1 cellular context compared by ENCODE assay signal in the genomic region with DNA sequence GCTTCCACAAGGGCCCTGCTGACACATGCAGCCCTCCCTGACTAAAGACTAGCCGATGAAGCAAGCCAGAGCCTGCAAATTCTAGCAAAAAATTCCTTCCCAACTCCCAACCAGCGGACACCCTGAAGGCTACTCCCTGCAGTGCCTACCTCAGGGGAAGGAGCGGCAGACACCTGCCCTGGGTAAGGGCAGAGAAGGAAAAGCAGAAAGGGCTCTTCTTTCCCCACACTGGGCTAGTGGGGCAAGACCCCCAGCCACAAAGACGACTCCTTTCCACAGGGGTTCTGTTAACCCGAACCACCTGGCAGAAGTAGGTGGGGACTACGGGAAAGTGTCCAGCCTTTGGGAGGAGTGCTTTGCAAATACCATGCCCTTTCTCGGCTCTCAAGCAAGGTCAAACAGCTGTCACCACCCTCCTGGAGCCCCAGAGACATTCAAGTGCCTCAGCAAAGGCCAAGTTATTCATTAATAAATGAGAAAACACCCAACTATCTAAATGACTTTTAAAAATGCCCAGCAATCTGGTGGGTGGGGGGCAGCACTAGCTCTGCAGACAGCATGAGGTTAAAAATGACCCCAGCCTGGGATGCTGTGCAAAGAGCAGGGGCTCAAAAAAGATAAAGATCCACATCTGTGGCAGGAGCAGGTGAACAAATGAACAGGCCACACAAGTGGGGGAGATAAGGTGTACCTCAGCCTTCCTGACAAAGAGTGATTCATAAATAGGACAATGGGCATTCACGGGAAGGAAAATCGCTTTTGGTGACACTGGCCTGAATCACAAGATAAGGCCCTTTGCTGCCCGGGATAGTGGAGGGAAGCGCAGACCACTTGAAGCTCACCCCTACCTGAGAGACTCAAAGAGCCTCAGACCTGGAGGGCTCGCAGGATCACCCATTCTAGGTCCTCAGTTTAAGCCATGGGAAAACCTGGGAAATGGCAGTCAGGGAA.
TF ChIP-seq lines count a peak whose summit lies in the region.

No MANE protein-coding gene starts in this region.

TF ChIP-seq in HepG2, 621 proteins besides CTCF, POLR2A, EP300 and RAD21 (continued from another document and continues in another):
- TF ChIP-seq, protein P1, sequence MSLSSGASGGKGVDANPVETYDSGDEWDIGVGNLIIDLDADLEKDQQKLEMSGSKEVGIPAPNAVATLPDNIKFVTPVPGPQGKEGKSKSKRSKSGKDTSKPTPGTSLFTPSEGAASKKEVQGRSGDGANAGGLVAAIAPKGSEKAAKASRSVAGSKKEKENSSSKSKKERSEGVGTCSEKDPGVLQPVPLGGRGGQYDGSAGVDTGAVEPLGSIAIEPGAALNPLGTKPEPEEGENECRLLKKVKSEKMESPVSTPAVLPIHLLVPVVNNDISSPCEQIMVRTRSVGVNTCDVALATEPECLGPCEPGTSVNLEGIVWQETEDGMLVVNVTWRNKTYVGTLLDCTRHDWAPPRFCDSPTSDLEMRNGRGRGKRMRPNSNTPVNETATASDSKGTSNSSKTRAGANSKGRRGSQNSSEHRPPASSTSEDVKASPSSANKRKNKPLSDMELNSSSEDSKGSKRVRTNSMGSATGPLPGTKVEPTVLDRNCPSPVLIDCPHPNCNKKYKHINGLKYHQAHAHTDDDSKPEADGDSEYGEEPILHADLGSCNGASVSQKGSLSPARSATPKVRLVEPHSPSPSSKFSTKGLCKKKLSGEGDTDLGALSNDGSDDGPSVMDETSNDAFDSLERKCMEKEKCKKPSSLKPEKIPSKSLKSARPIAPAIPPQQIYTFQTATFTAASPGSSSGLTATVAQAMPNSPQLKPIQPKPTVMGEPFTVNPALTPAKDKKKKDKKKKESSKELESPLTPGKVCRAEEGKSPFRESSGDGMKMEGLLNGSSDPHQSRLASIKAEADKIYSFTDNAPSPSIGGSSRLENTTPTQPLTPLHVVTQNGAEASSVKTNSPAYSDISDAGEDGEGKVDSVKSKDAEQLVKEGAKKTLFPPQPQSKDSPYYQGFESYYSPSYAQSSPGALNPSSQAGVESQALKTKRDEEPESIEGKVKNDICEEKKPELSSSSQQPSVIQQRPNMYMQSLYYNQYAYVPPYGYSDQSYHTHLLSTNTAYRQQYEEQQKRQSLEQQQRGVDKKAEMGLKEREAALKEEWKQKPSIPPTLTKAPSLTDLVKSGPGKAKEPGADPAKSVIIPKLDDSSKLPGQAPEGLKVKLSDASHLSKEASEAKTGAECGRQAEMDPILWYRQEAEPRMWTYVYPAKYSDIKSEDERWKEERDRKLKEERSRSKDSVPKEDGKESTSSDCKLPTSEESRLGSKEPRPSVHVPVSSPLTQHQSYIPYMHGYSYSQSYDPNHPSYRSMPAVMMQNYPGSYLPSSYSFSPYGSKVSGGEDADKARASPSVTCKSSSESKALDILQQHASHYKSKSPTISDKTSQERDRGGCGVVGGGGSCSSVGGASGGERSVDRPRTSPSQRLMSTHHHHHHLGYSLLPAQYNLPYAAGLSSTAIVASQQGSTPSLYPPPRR (CRISPR knock-in tag; IDR thresholded peaks at IDR 0.05; ENCODE audit: borderline replicate concordance) = no peak
- TF ChIP-seq ZNF224 (CRISPR knock-in tag; IDR thresholded peaks at IDR 0.05) (no peak), ZNF816 (CRISPR knock-in tag; IDR thresholded peaks at IDR 0.05; ENCODE audit: borderline replicate concordance) (no peak), ZNF205 (CRISPR knock-in tag; IDR thresholded peaks at IDR 0.05) (0 out of 2 replicates have a peak, but pooled peaks have one; percentile 24), SP5 (CRISPR knock-in tag; IDR thresholded peaks at IDR 0.05; ENCODE audit: borderline replicate concordance, low read depth) (peak; percentile 41; the same call in 1 of the 2 replicates), PAWR (CRISPR knock-in tag; IDR thresholded peaks at IDR 0.05; ENCODE audit: borderline replicate concordance) (no peak), ZNF780A (CRISPR knock-in tag; IDR thresholded peaks at IDR 0.05) (no peak), ZNF337 (CRISPR knock-in tag; IDR thresholded peaks at IDR 0.05; ENCODE audit: borderline replicate concordance, low read depth) (no peak), ATAD3A (CRISPR knock-in tag; IDR thresholded peaks at IDR 0.05) (no peak), MAFF (IDR thresholded peaks at IDR 0.05; ENCODE audit: low read depth, low read length) (no peak), SP2 (CRISPR knock-in tag; IDR thresholded peaks at IDR 0.05) (no peak), HDAC6 (IDR thresholded peaks at IDR 0.05; ENCODE audit: low read depth, low read length) (no peak), FOXJ3 (CRISPR knock-in tag; IDR thresholded peaks at IDR 0.05; ENCODE audit: borderline replicate concordance) (no peak; the same call in 1 of the 2 replicates), ZNF530 (CRISPR knock-in tag; IDR thresholded peaks at IDR 0.05; ENCODE audit: low read depth) (no peak), EHMT2 (IDR thresholded peaks at IDR 0.05; ENCODE audit: borderline replicate concordance, low read depth, low read length) (no peak), MAZ (IDR thresholded peaks at IDR 0.05; ENCODE audit: borderline replicate concordance, low read depth, low read length) (no peak), MAZ (CRISPR knock-in tag; IDR thresholded peaks at IDR 0.05; ENCODE audit: low read depth) (no peak; the same call in 1 of the 2 replicates), TEAD2 (CRISPR knock-in tag; IDR thresholded peaks at IDR 0.05) (no peak), ZNF652 (CRISPR knock-in tag; IDR thresholded peaks at IDR 0.05; ENCODE audit: borderline replicate concordance, low read depth) (peak; percentile 70), ZNF891 (CRISPR knock-in tag; IDR thresholded peaks at IDR 0.05) (no peak), PPARG (CRISPR knock-in tag; conservative IDR thresholded peaks at IDR 0.05) (0 out of 2 replicates have a peak, but pooled peaks have one; percentile 45), SIX1 (CRISPR knock-in tag; IDR thresholded peaks at IDR 0.05; ENCODE audit: borderline replicate concordance) (no peak), RNF2 (conservative IDR thresholded peaks at IDR 0.05; ENCODE audit: low read depth) (no peak), ZNF343 (CRISPR knock-in tag; IDR thresholded peaks at IDR 0.05) (no peak), ZNF207 (IDR thresholded peaks at IDR 0.05; ENCODE audit: borderline replicate concordance) (no peak), THYN1 (CRISPR knock-in tag; IDR thresholded peaks at IDR 0.05; ENCODE audit: borderline replicate concordance, low read depth) (no peak), HNF4A (CRISPR knock-in tag; IDR thresholded peaks at IDR 0.05) (peak; percentile 24; the same call in 1 of the 2 replicates), PHF5A (CRISPR knock-in tag; IDR thresholded peaks at IDR 0.05; ENCODE audit: low read depth, unreplicated experiment) (no peak), ZNF382 (CRISPR knock-in tag; IDR thresholded peaks at IDR 0.05; ENCODE audit: borderline replicate concordance) (no peak), KLF15 (CRISPR knock-in tag; IDR thresholded peaks at IDR 0.05; ENCODE audit: borderline replicate concordance) (no peak), ZNF703 (CRISPR knock-in tag; IDR thresholded peaks at IDR 0.05; ENCODE audit: borderline replicate concordance) (no peak), ZNF253 (CRISPR knock-in tag; IDR thresholded peaks at IDR 0.05; ENCODE audit: borderline replicate concordance) (no peak), ZKSCAN8 (CRISPR knock-in tag; IDR thresholded peaks at IDR 0.05; ENCODE audit: borderline replicate concordance) (no peak), ZC3H4 (CRISPR knock-in tag; IDR thresholded peaks at IDR 0.05; ENCODE audit: borderline replicate concordance) (no peak), KAT2B (IDR thresholded peaks at IDR 0.05; ENCODE audit: borderline replicate concordance, low read depth, low read length) (no peak), FIP1L1 (IDR thresholded peaks at IDR 0.05; ENCODE audit: borderline replicate concordance, insufficient read depth, low read depth, low read length) (no peak), ZNF180 (CRISPR knock-in tag; IDR thresholded peaks at IDR 0.05; ENCODE audit: borderline replicate concordance, low read depth) (no peak), ZBTB7B (CRISPR knock-in tag; IDR thresholded peaks at IDR 0.05) (peak; percentile 95), RCOR2 (CRISPR knock-in tag; IDR thresholded peaks at IDR 0.05) (peak; percentile 51), BCL6 (CRISPR knock-in tag; IDR thresholded peaks at IDR 0.05) (peak; percentile 55), ZFP41 (CRISPR knock-in tag; IDR thresholded peaks at IDR 0.05; ENCODE audit: borderline replicate concordance) (no peak), ZNF75D (CRISPR knock-in tag; IDR thresholded peaks at IDR 0.05; ENCODE audit: borderline replicate concordance) (no peak)
- TF ChIP-seq, protein P2, sequence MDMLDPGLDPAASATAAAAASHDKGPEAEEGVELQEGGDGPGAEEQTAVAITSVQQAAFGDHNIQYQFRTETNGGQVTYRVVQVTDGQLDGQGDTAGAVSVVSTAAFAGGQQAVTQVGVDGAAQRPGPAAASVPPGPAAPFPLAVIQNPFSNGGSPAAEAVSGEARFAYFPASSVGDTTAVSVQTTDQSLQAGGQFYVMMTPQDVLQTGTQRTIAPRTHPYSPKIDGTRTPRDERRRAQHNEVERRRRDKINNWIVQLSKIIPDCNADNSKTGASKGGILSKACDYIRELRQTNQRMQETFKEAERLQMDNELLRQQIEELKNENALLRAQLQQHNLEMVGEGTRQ (IDR thresholded peaks at IDR 0.05; ENCODE audit: low read depth, low read length) = no peak
- TF ChIP-seq, protein P2 (CRISPR knock-in tag; IDR thresholded peaks at IDR 0.05; ENCODE audit: borderline replicate concordance) = no peak
- TF ChIP-seq, protein P3, sequence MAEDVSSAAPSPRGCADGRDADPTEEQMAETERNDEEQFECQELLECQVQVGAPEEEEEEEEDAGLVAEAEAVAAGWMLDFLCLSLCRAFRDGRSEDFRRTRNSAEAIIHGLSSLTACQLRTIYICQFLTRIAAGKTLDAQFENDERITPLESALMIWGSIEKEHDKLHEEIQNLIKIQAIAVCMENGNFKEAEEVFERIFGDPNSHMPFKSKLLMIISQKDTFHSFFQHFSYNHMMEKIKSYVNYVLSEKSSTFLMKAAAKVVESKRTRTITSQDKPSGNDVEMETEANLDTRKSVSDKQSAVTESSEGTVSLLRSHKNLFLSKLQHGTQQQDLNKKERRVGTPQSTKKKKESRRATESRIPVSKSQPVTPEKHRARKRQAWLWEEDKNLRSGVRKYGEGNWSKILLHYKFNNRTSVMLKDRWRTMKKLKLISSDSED (CRISPR knock-in tag; IDR thresholded peaks at IDR 0.05) = no peak
- TF ChIP-seq, protein P4, sequence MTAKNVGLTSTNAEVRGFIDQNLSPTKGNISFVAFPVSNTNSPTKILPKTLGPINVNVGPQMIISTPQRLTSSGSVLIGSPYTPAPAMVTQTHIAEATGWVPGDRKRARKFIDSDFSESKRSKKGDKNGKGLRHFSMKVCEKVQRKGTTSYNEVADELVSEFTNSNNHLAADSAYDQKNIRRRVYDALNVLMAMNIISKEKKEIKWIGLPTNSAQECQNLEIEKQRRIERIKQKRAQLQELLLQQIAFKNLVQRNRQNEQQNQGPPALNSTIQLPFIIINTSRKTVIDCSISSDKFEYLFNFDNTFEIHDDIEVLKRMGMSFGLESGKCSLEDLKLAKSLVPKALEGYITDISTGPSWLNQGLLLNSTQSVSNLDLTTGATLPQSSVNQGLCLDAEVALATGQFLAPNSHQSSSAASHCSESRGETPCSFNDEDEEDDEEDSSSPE (CRISPR knock-in tag; IDR thresholded peaks at IDR 0.05) = no peak
- TF ChIP-seq, protein P5, sequence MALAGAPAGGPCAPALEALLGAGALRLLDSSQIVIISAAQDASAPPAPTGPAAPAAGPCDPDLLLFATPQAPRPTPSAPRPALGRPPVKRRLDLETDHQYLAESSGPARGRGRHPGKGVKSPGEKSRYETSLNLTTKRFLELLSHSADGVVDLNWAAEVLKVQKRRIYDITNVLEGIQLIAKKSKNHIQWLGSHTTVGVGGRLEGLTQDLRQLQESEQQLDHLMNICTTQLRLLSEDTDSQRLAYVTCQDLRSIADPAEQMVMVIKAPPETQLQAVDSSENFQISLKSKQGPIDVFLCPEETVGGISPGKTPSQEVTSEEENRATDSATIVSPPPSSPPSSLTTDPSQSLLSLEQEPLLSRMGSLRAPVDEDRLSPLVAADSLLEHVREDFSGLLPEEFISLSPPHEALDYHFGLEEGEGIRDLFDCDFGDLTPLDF (CRISPR knock-in tag; IDR thresholded peaks at IDR 0.05) = no peak
- TF ChIP-seq, protein P6, sequence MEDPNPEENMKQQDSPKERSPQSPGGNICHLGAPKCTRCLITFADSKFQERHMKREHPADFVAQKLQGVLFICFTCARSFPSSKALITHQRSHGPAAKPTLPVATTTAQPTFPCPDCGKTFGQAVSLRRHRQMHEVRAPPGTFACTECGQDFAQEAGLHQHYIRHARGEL (CRISPR knock-in tag; IDR thresholded peaks at IDR 0.05) = no peak
- TF ChIP-seq, protein P7, sequence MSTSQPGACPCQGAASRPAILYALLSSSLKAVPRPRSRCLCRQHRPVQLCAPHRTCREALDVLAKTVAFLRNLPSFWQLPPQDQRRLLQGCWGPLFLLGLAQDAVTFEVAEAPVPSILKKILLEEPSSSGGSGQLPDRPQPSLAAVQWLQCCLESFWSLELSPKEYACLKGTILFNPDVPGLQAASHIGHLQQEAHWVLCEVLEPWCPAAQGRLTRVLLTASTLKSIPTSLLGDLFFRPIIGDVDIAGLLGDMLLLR (CRISPR knock-in tag; IDR thresholded peaks at IDR 0.05) = no peak
- TF ChIP-seq, protein P8, sequence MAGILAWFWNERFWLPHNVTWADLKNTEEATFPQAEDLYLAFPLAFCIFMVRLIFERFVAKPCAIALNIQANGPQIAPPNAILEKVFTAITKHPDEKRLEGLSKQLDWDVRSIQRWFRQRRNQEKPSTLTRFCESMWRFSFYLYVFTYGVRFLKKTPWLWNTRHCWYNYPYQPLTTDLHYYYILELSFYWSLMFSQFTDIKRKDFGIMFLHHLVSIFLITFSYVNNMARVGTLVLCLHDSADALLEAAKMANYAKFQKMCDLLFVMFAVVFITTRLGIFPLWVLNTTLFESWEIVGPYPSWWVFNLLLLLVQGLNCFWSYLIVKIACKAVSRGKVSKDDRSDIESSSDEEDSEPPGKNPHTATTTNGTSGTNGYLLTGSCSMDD (CRISPR knock-in tag; IDR thresholded peaks at IDR 0.05) = no peak
- TF ChIP-seq, protein P9, sequence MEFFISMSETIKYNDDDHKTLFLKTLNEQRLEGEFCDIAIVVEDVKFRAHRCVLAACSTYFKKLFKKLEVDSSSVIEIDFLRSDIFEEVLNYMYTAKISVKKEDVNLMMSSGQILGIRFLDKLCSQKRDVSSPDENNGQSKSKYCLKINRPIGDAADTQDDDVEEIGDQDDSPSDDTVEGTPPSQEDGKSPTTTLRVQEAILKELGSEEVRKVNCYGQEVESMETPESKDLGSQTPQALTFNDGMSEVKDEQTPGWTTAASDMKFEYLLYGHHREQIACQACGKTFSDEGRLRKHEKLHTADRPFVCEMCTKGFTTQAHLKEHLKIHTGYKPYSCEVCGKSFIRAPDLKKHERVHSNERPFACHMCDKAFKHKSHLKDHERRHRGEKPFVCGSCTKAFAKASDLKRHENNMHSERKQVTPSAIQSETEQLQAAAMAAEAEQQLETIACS (CRISPR knock-in tag; IDR thresholded peaks at IDR 0.05) = no peak
